ENCODE assay signal across 1 cellular context in genomic region chr1:213570487-213570886, GRCh38.
TF ChIP-seq lines count a peak whose summit lies in the region.

No MANE protein-coding gene starts in this region.

TF ChIP-seq in HepG2, 621 proteins besides CTCF, POLR2A, EP300 and RAD21 (continued from another document):
- TF ChIP-seq NR2F6 (IDR thresholded peaks at IDR 0.05) (peak; percentile 25; the same call in 1 of the 2 replicates), NR2F6 (CRISPR knock-in tag; IDR thresholded peaks at IDR 0.05) (peak; percentile 30; the same call in 1 of the 2 replicates), RARA (CRISPR knock-in tag; IDR thresholded peaks at IDR 0.05) (peak; percentile 83), HES4 (CRISPR knock-in tag; IDR thresholded peaks at IDR 0.05; ENCODE audit: borderline replicate concordance) (no peak), TFDP2 (CRISPR knock-in tag; IDR thresholded peaks at IDR 0.05) (no peak), NR2F1 (CRISPR knock-in tag; IDR thresholded peaks at IDR 0.05) (peak in 1 of 2 experiments; percentile 76; a peak in 2 of 4 replicates), RXRB (CRISPR knock-in tag; IDR thresholded peaks at IDR 0.05; ENCODE audit: borderline replicate concordance) (peak; percentile 46; the same call in 1 of the 2 replicates), SOX13 (IDR thresholded peaks at IDR 0.05) (no peak), SOX13 (CRISPR knock-in tag; conservative IDR thresholded peaks at IDR 0.05 in 1 of 2, IDR thresholded peaks at IDR 0.05 in 1 of 2) (no peak), AHDC1 (CRISPR knock-in tag; IDR thresholded peaks at IDR 0.05; ENCODE audit: borderline replicate concordance) (peak; percentile 38; the same call in 1 of the 2 replicates), FOXP4 (CRISPR knock-in tag; IDR thresholded peaks at IDR 0.05) (peak; percentile 33; the same call in 1 of the 2 replicates), SAP130 (CRISPR knock-in tag; IDR thresholded peaks at IDR 0.05; ENCODE audit: low read depth) (peak; percentile 19), ZNF609 (CRISPR knock-in tag; IDR thresholded peaks at IDR 0.05; ENCODE audit: borderline replicate concordance) (0 out of 2 replicates have a peak, but pooled peaks have one; percentile 27), HMG20B (CRISPR knock-in tag; conservative IDR thresholded peaks at IDR 0.05) (no peak), FOSL2 (CRISPR knock-in tag; IDR thresholded peaks at IDR 0.05) (peak; percentile 86), HOXA3 (CRISPR knock-in tag; IDR thresholded peaks at IDR 0.05) (0 out of 2 replicates have a peak, but pooled peaks have one; percentile 0), RBFOX2 (IDR thresholded peaks at IDR 0.05; ENCODE audit: low read depth, low read length) (0 out of 2 replicates have a peak, but pooled peaks have one; percentile 21), MTA3 (CRISPR knock-in tag; IDR thresholded peaks at IDR 0.05) (no peak), ZNF512B (CRISPR knock-in tag; IDR thresholded peaks at IDR 0.05; ENCODE audit: borderline replicate concordance) (no peak), TBX3 (IDR thresholded peaks at IDR 0.05; ENCODE audit: borderline replicate concordance) (peak; percentile 40; the same call in 1 of the 2 replicates), SMAD1 (CRISPR knock-in tag; IDR thresholded peaks at IDR 0.05; ENCODE audit: borderline replicate concordance, low read depth) (no peak), DBP (CRISPR knock-in tag; IDR thresholded peaks at IDR 0.05; ENCODE audit: not compliant biosample characterization) (no peak), ZNF605 (CRISPR knock-in tag; IDR thresholded peaks at IDR 0.05) (0 out of 2 replicates have a peak, but pooled peaks have one; percentile 41), ETV5 (CRISPR knock-in tag; IDR thresholded peaks at IDR 0.05; ENCODE audit: borderline replicate concordance) (peak; percentile 43; the same call in 1 of the 2 replicates)
